Comparison of ENCODE assay signal across 8 cellular contexts in the genomic region with DNA sequence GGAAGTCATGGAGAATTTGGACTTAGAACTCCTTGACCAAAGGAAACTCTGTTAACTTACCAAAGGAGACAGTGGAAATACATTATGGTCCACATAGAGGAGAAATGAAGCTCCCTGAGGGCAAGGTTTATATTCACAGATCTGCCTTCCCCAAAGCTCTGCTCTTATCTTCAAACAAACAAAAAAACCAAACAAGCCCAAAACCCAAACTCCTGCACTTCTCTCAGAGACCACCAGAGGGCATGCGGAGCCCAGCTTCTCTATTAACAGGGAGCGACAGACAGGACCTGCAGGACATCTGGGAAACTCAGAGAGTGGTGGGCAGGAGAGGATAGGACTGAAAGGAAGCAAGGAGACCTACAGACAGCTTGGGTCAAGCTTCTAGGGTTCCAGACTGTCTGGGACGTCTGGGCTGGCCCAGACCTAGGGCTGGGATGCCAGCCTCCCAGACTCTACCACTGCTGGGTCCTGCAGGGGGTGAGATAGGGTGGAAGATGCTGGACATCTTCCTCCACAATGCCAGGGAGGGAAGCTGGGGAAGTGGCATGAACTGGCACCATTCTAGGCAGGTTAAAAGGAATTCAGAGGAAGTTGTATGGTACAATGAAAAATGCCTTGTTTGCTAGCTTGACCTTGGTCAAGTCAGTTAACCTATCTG. TPM values are rescaled to one million over a fixed set of nuclear protein-coding genes. Genes with fewer than 3 reads are reported as not detected.
DNase-seq lines count a peak whose midpoint lies in the region; ATAC-seq and TF ChIP-seq lines count a peak whose summit lies in the region.

No MANE protein-coding gene starts in this region.

- H3K4me1 ChIP-seq in foreskin keratinocyte: no peaks in the 10 kb centered on the region

- POLR2A ChIA-PET in RWPE1 (lab: Yijun Ruan, JAX; ENCODE audit: low non-redundant PET): no interaction called here

- H3K27ac Mint-ChIP-seq in osteocyte (ENCODE audit: unreplicated experiment): no peak overlapping the region

- CTCF ChIA-PET in RWPE1 (lab: Yijun Ruan, JAX): interaction anchor here (0.5 to 15.9 kb wide), 35 partner anchors 9 to 1977 kb away, joined by 3 to 413 read pairs (median 4); a partner anchor contains a TSS

- ATAC-seq in foreskin keratinocyte (no peak), HG02610 (IDR thresholded peaks at IDR 0.05; ENCODE audit: unreplicated experiment) (no peak), HG02970 (IDR thresholded peaks at IDR 0.05; ENCODE audit: low FRiP score, unreplicated experiment) (no peak)

- no peaks in the 10 kb centered on the region for H3K36me3 Mint-ChIP-seq in osteocyte (ENCODE audit: unreplicated experiment)

- no peak overlapping the region for H3K4me3 Mint-ChIP-seq in osteocyte (ENCODE audit: unreplicated experiment)

- peaks cover 46% of the 10 kb centered on the region for H3K27me3 ChIP-seq in foreskin keratinocyte

- peak; percentile 76 for DNase-seq in DMS114 treated with DMSO at 0.1 percent for 48 hours (lab: John Stamatoyannopoulos, UW; ENCODE audit: unreplicated experiment)
- peak; percentile 27 to 41 for DNase-seq in Kasumi-1 (lab: John Stamatoyannopoulos, UW)
- DNase-seq in RWPE1 (ENCODE audit: low spot score): no peak
- peak; percentile 60 for DNase-seq in activated effector memory CD4-positive, alpha-beta T cell treated with Interleukin-2 at 50 U/mL for 16 hours
- peak in 1 of 2 donors; percentile 39 for DNase-seq in foreskin keratinocyte
- no peak for DNase-seq in osteocyte (ENCODE audit: extremely low spot score, unreplicated experiment)

- H3K9me3 Mint-ChIP-seq in osteocyte (ENCODE audit: unreplicated experiment): no peaks in the 10 kb centered on the region

- peaks cover 62% of the 10 kb centered on the region for H3K27me3 Mint-ChIP-seq in osteocyte (ENCODE audit: unreplicated experiment)

- H3K27ac ChIP-seq in RWPE1: no peak overlapping the region
- no peak overlapping the region for H3K27ac ChIP-seq in foreskin keratinocyte

- TF ChIP-seq CTCF in RWPE1 (conservative IDR thresholded peaks at IDR 0.05; ENCODE audit: low read depth): peak; percentile 94
- peak; percentile 98 for TF ChIP-seq CTCF in foreskin keratinocyte (conservative IDR thresholded peaks at IDR 0.05)
- peak; percentile 94 for TF ChIP-seq CTCF in osteocyte (IDR thresholded peaks at IDR 0.05)

- H3K4me1 Mint-ChIP-seq in osteocyte (ENCODE audit: unreplicated experiment): peaks cover 13% of the 10 kb centered on the region

RNA-seq across cellular contexts. Expression of a gene that starts 4.0 kb away (rescaled TPM):
- total RNA-seq in foreskin keratinocyte (2.8 and 3.5 TPM in 2 replicates), osteocyte (not detected in 2 replicates)
- polyA plus RNA-seq in foreskin keratinocyte: 2.8 and 4.1 TPM in 2 replicates

RNA-seq across cellular contexts. Expression of a gene that starts 17.1 kb away (rescaled TPM):
- total RNA-seq in foreskin keratinocyte (not detected in 2 replicates), osteocyte (0.42 and 0.64 TPM in 2 replicates)
- not detected in 2 replicates for polyA plus RNA-seq in foreskin keratinocyte

RNA-seq across cellular contexts. Expression of a gene that starts 45.1 kb away (rescaled TPM):
- total RNA-seq in foreskin keratinocyte (not detected in 2 replicates), osteocyte (not detected in 2 replicates)
- polyA plus RNA-seq in foreskin keratinocyte: not detected in 2 replicates

Comparison
In these comparisons a context has a peak if more than half of its experiments do, and no peak if none do; other contexts are left out.
1. DNase-seq: peak in DMS114 treated with DMSO at 0.1 percent for 48 hours (single experiment), Kasumi-1 (2 of 2) and activated effector memory CD4-positive, alpha-beta T cell treated with Interleukin-2 at 50 U/mL for 16 hours (single experiment); none in RWPE1 (single experiment) and osteocyte (single experiment).
2. Peak in every context shown above with its lines, with median percentiles within 50 percentile points of each other: CTCF ChIP-seq.